8 cellular contexts compared by ENCODE assay signal in genomic region chr9:4985376-4986266, GRCh38. TPM values are rescaled to one million over a fixed set of nuclear protein-coding genes. Genes with fewer than 3 reads are reported as not detected.
A peak's percentile ranks its signal among the peaks of the same experiment; 100 is the strongest.
DNase-seq lines count a peak whose midpoint lies in the region; ATAC-seq and FAIRE-seq lines count a peak whose summit lies in the region.

No MANE protein-coding gene starts in this region.

- peak overlapping the region; percentile 97 for H3K56ac ChIP-seq in mesendoderm (ENCODE audit: low read length)

- no peak overlapping the region for H2BK15ac ChIP-seq in mesendoderm (replicated peaks; ENCODE audit: low read depth)

- no peaks in the 10 kb centered on the region for H3K27me3 ChIP-seq in GM23248 (replicated peaks; ENCODE audit: insufficient read depth)
- H3K27me3 ChIP-seq in mesendoderm (ENCODE audit: insufficient read depth, low read length, poor library complexity): no peaks in the 10 kb centered on the region

- peaks cover 26% of the 10 kb centered on the region for H3F3A ChIP-seq in GM23248 (ENCODE audit: insufficient read depth)

- H3K4me1 ChIP-seq in GM23248 (ENCODE audit: insufficient read depth) (peaks cover 28% of the 10 kb centered on the region), mesendoderm (ENCODE audit: control insufficient read depth, low read depth, low read length) (no peaks in the 10 kb centered on the region)

- DNase-seq in D341Med (ENCODE audit: low spot score): peak; percentile 33
- peak; percentile 80 for DNase-seq in GM23248
- DNase-seq in NCI-H1092 treated with DMSO at 0.1 percent for 48 hours (lab: John Stamatoyannopoulos, UW): peak; percentile 74
- DNase-seq in activated CD4-positive, alpha-beta T cell treated with anti-CD3 and anti-CD28 coated beads, Interleukin-2, amount 50 U/mL, for 48 hours: peak; percentile 37 to 44
- peak; percentile 72 for DNase-seq in mesendoderm
- peak in 30 of 49 donors; percentile 2 to 67 (median 24) for DNase-seq in substantia nigra (lab: John Stamatoyannopoulos, UW)

- H3K79me2 ChIP-seq in GM23248 (ENCODE audit: insufficient read depth) (peaks cover 48% of the 10 kb centered on the region), mesendoderm (ENCODE audit: control insufficient read depth, insufficient read depth, low read length) (no peaks in the 10 kb centered on the region)

- 2 to 3% methylated on average over 34 to 43 of the region's 44 CpGs for WGBS in GM23248 (ENCODE audit: low coverage in 1 of 2, low lambda C conversion rate in 2 of 2, missing lambda C conversion rate in 2 of 2), 2 experiments
- WGBS in mesendoderm (ENCODE audit: extremely low coverage, insufficient coverage, low lambda C conversion rate): no CpG with 5 or more reads among the region's 44 CpGs

- peak; percentile 46 for FAIRE-seq in endometrium (lab: Jason Lieb, UNC)

- H4K5ac ChIP-seq in mesendoderm (ENCODE audit: low read length): no peak overlapping the region

- H3K36me3 ChIP-seq in GM23248 (ENCODE audit: low read depth) (no peaks in the 10 kb centered on the region), mesendoderm (ENCODE audit: control insufficient read depth, insufficient read depth, low read length) (no peaks in the 10 kb centered on the region)

- H3K4me2 ChIP-seq in GM23248 (ENCODE audit: unreplicated experiment) (peak overlapping the region; percentile 94), mesendoderm (ENCODE audit: low read length) (peak overlapping the region; percentile 58)

- no peak overlapping the region for H3K4ac ChIP-seq in mesendoderm (ENCODE audit: low read depth, low read length)

- peak overlapping the region; percentile 95 for H2AFZ ChIP-seq in GM23248

- no peak overlapping the region for H3K23ac ChIP-seq in mesendoderm (ENCODE audit: low read length)

- H3K4me3 ChIP-seq in GM23248 (peak overlapping the region; percentile 81), mesendoderm (ENCODE audit: low read length) (peak overlapping the region; percentile 53)

- no peak overlapping the region for H2AK5ac ChIP-seq in mesendoderm (ENCODE audit: low read length)

- H3K27ac ChIP-seq in GM23248 (peak overlapping the region; percentile 94), mesendoderm (ENCODE audit: low read depth, low read length) (peak overlapping the region; percentile 64), substantia nigra (ENCODE audit: low read depth, low read length, poor library complexity, severe bottlenecking) (peak overlapping the region; percentile 85)

- no peak for ATAC-seq in esophagus mucosa

- H3K9ac ChIP-seq in GM23248 (peak overlapping the region; percentile 92), mesendoderm (ENCODE audit: low read length) (peak overlapping the region; percentile 85)

- H3K79me1 ChIP-seq in mesendoderm (ENCODE audit: low read length): peaks cover 1% of the 10 kb centered on the region

- peak overlapping the region; percentile 74 for H2BK5ac ChIP-seq in mesendoderm (ENCODE audit: low read length)

- H2BK120ac ChIP-seq in mesendoderm (ENCODE audit: low read depth, low read length): no peak overlapping the region

- peak overlapping the region; percentile 70 for H4K8ac ChIP-seq in mesendoderm (ENCODE audit: low read depth, low read length)

- in situ Hi-C loops in GM23248 (cut with MboI): no loop called here

- peak overlapping the region; percentile 47 for H3K18ac ChIP-seq in mesendoderm (ENCODE audit: low read length)

- H3K9me3 ChIP-seq in GM23248 (ENCODE audit: low read depth): no peaks in the 10 kb centered on the region

- H3K9me2 ChIP-seq in GM23248 (ENCODE audit: insufficient read depth): no peaks in the 10 kb centered on the region

- no peaks in the 10 kb centered on the region for H4K20me1 ChIP-seq in GM23248 (ENCODE audit: insufficient read depth)

RNA-seq across cellular contexts. Expression of gene JAK2, which starts 0.5 kb away (rescaled TPM):
- 6.5 and 6.7 TPM in 2 replicates for total RNA-seq in GM23248 (2014; rRNA removed; shearing (Covaris generic))
- polyA plus RNA-seq in GM23248 (2016; fragmentation: Nextera tagmentation; extraction: Ambion mirVana): 4.1 and 5.0 TPM in 2 replicates
- 2.2 TPM for polyA plus RNA-seq in mesendoderm (2013, experiment 1 of 2)
- polyA plus RNA-seq in mesendoderm (2013, experiment 2 of 2): 1.7 TPM
- total RNA-seq in esophagus mucosa: 7.2 TPM

Comparison
In these comparisons a context has a peak if more than half of its experiments do, and no peak if none do; other contexts are left out.
1. DNase-seq: peak in every context shown above with its lines; median percentile 80 in GM23248; 74 in NCI-H1092 treated with DMSO at 0.1 percent for 48 hours; 72 in mesendoderm; 40 in activated CD4-positive, alpha-beta T cell treated with anti-CD3 and anti-CD28 coated beads, Interleukin-2, amount 50 U/mL, for 48 hours; 33 in D341Med; 24 in substantia nigra.